ENCODE assay signal across 13 cellular contexts in genomic region chr16:57577691-57578224, GRCh38. TPM values are rescaled to one million over a fixed set of nuclear protein-coding genes. Genes with fewer than 3 reads are reported as not detected.
DNase-seq lines count a peak whose midpoint lies in the region; ATAC-seq and TF ChIP-seq lines count a peak whose summit lies in the region.
"Had no signal": no experiment of that assay in that cellular context is flagged by ENCODE, and none has a peak within 500 bp of the region (broad histone marks: within the 10 kb centered on the region; RNA-seq: fewer than 3 reads in every experiment).

No MANE protein-coding gene starts in this region.

- peak; percentile 82 for DNase-seq in DND-41
- peak; percentile 75 for DNase-seq in NB4 (ENCODE audit: low read depth)
- peak; percentile 64 for DNase-seq in activated naive CD8-positive, alpha-beta T cell treated with anti-CD3 and anti-CD28 coated beads for 36 hours
- DNase-seq in omental fat pad (ENCODE audit: low spot score): peak; percentile 21
- no peak for DNase-seq in NCI-H2081 treated with DMSO at 0.1 percent for 48 hours (lab: John Stamatoyannopoulos, UW)
- DNase-seq in NCI-H1694 (lab: John Stamatoyannopoulos, UW): no peak
- DNase-seq in left colon: no peak
- DNase-seq in adrenal gland: no peak
- DNase-seq: colonic mucosa, DMS153, foreskin melanocyte, lower lobe of right lung, NCI-H526 had no signal

- intact Hi-C loops in left colon (cut with DNase I, micrococcal nuclease): no loop called here
- intact Hi-C loops in adrenal gland (cut with DNase I): loop anchor here (10.0 kb wide), 1 partner anchor 147 kb away; no protein-coding TSS in a partner anchor

- no peak for TF ChIP-seq CTCF in DND-41 (IDR thresholded peaks at IDR 0.05; ENCODE audit: borderline replicate concordance, extremely low read depth, low read length, poor library complexity, severe bottlenecking)
- no peak for TF ChIP-seq CTCF in NB4 (IDR thresholded peaks at IDR 0.05; ENCODE audit: low read depth, low read length)
- TF ChIP-seq CTCF in omental fat pad (IDR thresholded peaks at IDR 0.05): no peak
- no peak for TF ChIP-seq CTCF in adrenal gland (IDR thresholded peaks at IDR 0.05)

- TF ChIP-seq POLR2A in NB4 (IDR thresholded peaks at IDR 0.05; ENCODE audit: extremely low read depth, insufficient read length) (no peak), adrenal gland (IDR thresholded peaks at IDR 0.05) (no peak)

- peak overlapping the region; percentile 32; the same call in 1 of the 2 replicates for H3K9ac ChIP-seq in DND-41 (ENCODE audit: low read depth, low read length)

- peak overlapping the region; percentile 41; the same call in 1 of the 2 replicates for H2AFZ ChIP-seq in DND-41 (ENCODE audit: low read depth, low read length)

- H3K4me1 Mint-ChIP-seq in activated naive CD8-positive, alpha-beta T cell treated with anti-CD3 and anti-CD28 coated beads for 36 hours: peaks cover 46% of the 10 kb centered on the region

- no peaks in the 10 kb centered on the region for H4K20me1 ChIP-seq in DND-41 (ENCODE audit: insufficient read depth, low read length)

- peak overlapping the region; percentile 86 for H3K27ac Mint-ChIP-seq in activated naive CD8-positive, alpha-beta T cell treated with anti-CD3 and anti-CD28 coated beads for 36 hours

- ATAC-seq in DND-41 (ENCODE audit: insufficient read depth, low read depth): peak; percentile 73
- no peak for ATAC-seq in omental fat pad (ENCODE audit: low FRiP score)
- ATAC-seq in left colon: no peak

- H3K4me3 Mint-ChIP-seq in activated naive CD8-positive, alpha-beta T cell treated with anti-CD3 and anti-CD28 coated beads for 36 hours: peak overlapping the region; percentile 60

- H3K27ac ChIP-seq in DND-41 (ENCODE audit: low read length) (peak overlapping the region; percentile 81), adrenal gland (no peak overlapping the region)
- H3K27ac ChIP-seq: colonic mucosa, lower lobe of right lung had no signal

- H3K36me3 Mint-ChIP-seq in activated naive CD8-positive, alpha-beta T cell treated with anti-CD3 and anti-CD28 coated beads for 36 hours: peaks cover 3% of the 10 kb centered on the region

- 31 to 60% (median 50%) methylated on average over 1 to 4 of the region's 4 CpGs for WGBS in adrenal gland, 4 donors

- H3K36me3 ChIP-seq in DND-41 (ENCODE audit: insufficient read depth, low read length): no peaks in the 10 kb centered on the region
- no peaks in the 10 kb centered on the region for H3K36me3 ChIP-seq in adrenal gland (replicated peaks in 1 of 2)
- H3K36me3 ChIP-seq: colonic mucosa, lower lobe of right lung had no signal

- H3K4me3 ChIP-seq in DND-41 (ENCODE audit: low read depth in 1 of 2, low read length in 2 of 2) (no peak overlapping the region), NB4 (ENCODE audit: low read depth, low read length) (no peak overlapping the region), adrenal gland (no peak overlapping the region)
- H3K4me3 ChIP-seq: colonic mucosa, lower lobe of right lung had no signal

- H3K9me3 ChIP-seq in DND-41 (ENCODE audit: insufficient read depth, low read length, severe bottlenecking): no peaks in the 10 kb centered on the region
- no peaks in the 10 kb centered on the region for H3K9me3 ChIP-seq in adrenal gland (replicated peaks in 1 of 3)
- H3K9me3 ChIP-seq: colonic mucosa, lower lobe of right lung had no signal

- peak overlapping the region; percentile 41 for H3K4me2 ChIP-seq in DND-41 (ENCODE audit: insufficient read depth, low read length)

- H3K27me3 Mint-ChIP-seq in activated naive CD8-positive, alpha-beta T cell treated with anti-CD3 and anti-CD28 coated beads for 36 hours: no peaks in the 10 kb centered on the region

- peaks cover 36% of the 10 kb centered on the region for H3K4me1 ChIP-seq in DND-41 (ENCODE audit: insufficient read depth, low read length)
- no peaks in the 10 kb centered on the region for H3K4me1 ChIP-seq in adrenal gland (replicated peaks in 1 of 2)
- H3K4me1 ChIP-seq: colonic mucosa had no signal

- H3K79me2 ChIP-seq in DND-41 (ENCODE audit: insufficient read depth, low read length): no peaks in the 10 kb centered on the region

- no peaks in the 10 kb centered on the region for H3K27me3 ChIP-seq in DND-41 (ENCODE audit: insufficient read depth, low read length, poor library complexity)
- H3K27me3 ChIP-seq in adrenal gland: peaks cover 6% of the 10 kb centered on the region
- H3K27me3 ChIP-seq: colonic mucosa had no signal

- H3K9me3 Mint-ChIP-seq in activated naive CD8-positive, alpha-beta T cell treated with anti-CD3 and anti-CD28 coated beads for 36 hours: no peaks in the 10 kb centered on the region

RNA-seq across cellular contexts. Expression of gene ADGRG5, which starts 35.3 kb away (rescaled TPM):
- total RNA-seq in activated naive CD8-positive, alpha-beta T cell treated with anti-CD3 and anti-CD28 coated beads for 36 hours: 1 to 10 TPM; 1.3 to 1.4 TPM
- total RNA-seq in omental fat pad: under 1 TPM in 2 of 4 donors, not detected in 2; 0.31 to 0.37 TPM
- 1 to 10 TPM; 2.0 to 2.7 TPM for total RNA-seq in left colon
- under 1 TPM in 5 of 8 donors, not detected in 3; 0.14 to 0.54 (median 0.19) TPM for total RNA-seq in adrenal gland
- polyA plus RNA-seq in adrenal gland: under 1 TPM; 0.22 to 0.48 (median 0.24) TPM

RNA-seq across cellular contexts. Expression of gene CCDC102A, which starts 41.4 kb away (rescaled TPM):
- 10 to 100 TPM in 1 of 2 experiments, 1 to 10 TPM in 1; 8.7 to 10.2 TPM for total RNA-seq in activated naive CD8-positive, alpha-beta T cell treated with anti-CD3 and anti-CD28 coated beads for 36 hours
- total RNA-seq in omental fat pad (1 to 10 TPM; 3.5 to 9.8 (median 7.8) TPM), left colon (1 to 10 TPM; 1.9 to 2.8 TPM), adrenal gland (10 to 100 TPM in 4 of 8 donors, 1 to 10 TPM in 4; 2.2 to 23.6 (median 11.1) TPM)
- 1 to 10 TPM; 1.6 to 8.5 (median 3.8) TPM for polyA plus RNA-seq in adrenal gland

RNA-seq across cellular contexts. Expression of gene ADGRG1, which starts 50.7 kb away (rescaled TPM):
- total RNA-seq in activated naive CD8-positive, alpha-beta T cell treated with anti-CD3 and anti-CD28 coated beads for 36 hours: 1 to 10 TPM; 2.8 to 3.0 TPM
- total RNA-seq in omental fat pad: 10 to 100 TPM; 15.3 to 99.1 (median 70.5) TPM
- 100 to 1,000 TPM in 1 of 2 donors, 10 to 100 TPM in 1; 81.2 to 111 TPM for total RNA-seq in left colon
- 10 to 100 TPM; 14.4 to 69.9 (median 44.5) TPM for total RNA-seq in adrenal gland
- 10 to 100 TPM; 14.7 to 45.0 (median 19.8) TPM for polyA plus RNA-seq in adrenal gland

Comparison
In these comparisons a context has a peak if more than half of its experiments do, and no peak if none do; other contexts are left out.
1. DNase-seq: peak in DND-41 (single experiment), NB4 (single experiment), activated naive CD8-positive, alpha-beta T cell treated with anti-CD3 and anti-CD28 coated beads for 36 hours (single experiment) and omental fat pad (single experiment); none in NCI-H2081 treated with DMSO at 0.1 percent for 48 hours (single experiment), NCI-H1694 (single experiment), left colon (0 of 2) and adrenal gland (0 of 7).
2. intact Hi-C loops: an anchor here in adrenal gland (10.0 kb wide); none called in left colon.